1 cellular context compared by ENCODE assay signal in genomic region chr1:154607748-154608521, GRCh38.
TF ChIP-seq lines count a peak whose summit lies in the region.

Gene ADAR (minus strand): TSS chr1:154608186. CDS start chr1:154608006, 180 bp downstream.

TF ChIP-seq in HepG2, 621 proteins besides CTCF, POLR2A, EP300 and RAD21 (continued from another document and continues in another):
- TF ChIP-seq ZNF749 (CRISPR knock-in tag; IDR thresholded peaks at IDR 0.05; ENCODE audit: borderline replicate concordance) (no peak), ZNF296 (CRISPR knock-in tag; conservative IDR thresholded peaks at IDR 0.05) (no peak; the same call in 1 of the 2 replicates), MIER3 (CRISPR knock-in tag; IDR thresholded peaks at IDR 0.05; ENCODE audit: borderline replicate concordance) (no peak), HOXD1 (CRISPR knock-in tag; IDR thresholded peaks at IDR 0.05) (no peak), ZSCAN31 (CRISPR knock-in tag; IDR thresholded peaks at IDR 0.05; ENCODE audit: low read depth) (peak; percentile 51), MAFK (conservative IDR thresholded peaks at IDR 0.05 in 1 of 2, IDR thresholded peaks at IDR 0.05 in 1 of 2; ENCODE audit: low read length in 2 of 2) (no peak), KAT2B (IDR thresholded peaks at IDR 0.05; ENCODE audit: borderline replicate concordance, low read depth, low read length) (no peak), RARG (CRISPR knock-in tag; IDR thresholded peaks at IDR 0.05; ENCODE audit: low read depth) (no peak), PTBP1 (IDR thresholded peaks at IDR 0.05; ENCODE audit: low read depth, low read length, poor library complexity, severe bottlenecking) (no peak), ZNF652 (CRISPR knock-in tag; IDR thresholded peaks at IDR 0.05; ENCODE audit: borderline replicate concordance, low read depth) (no peak), ZMYM3 (CRISPR knock-in tag; IDR thresholded peaks at IDR 0.05) (0 out of 2 replicates have a peak, but pooled peaks have one; percentile 1), FOXO1 (CRISPR knock-in tag; IDR thresholded peaks at IDR 0.05) (no peak; the same call in 1 of the 2 replicates), HNF4A (CRISPR knock-in tag; IDR thresholded peaks at IDR 0.05) (peak; percentile 53), CERS6 (CRISPR knock-in tag; IDR thresholded peaks at IDR 0.05) (no peak), RERE (CRISPR knock-in tag; IDR thresholded peaks at IDR 0.05; ENCODE audit: low read depth) (0 out of 2 replicates have a peak, but pooled peaks have one; percentile 29), ZFP82 (CRISPR knock-in tag; IDR thresholded peaks at IDR 0.05; ENCODE audit: borderline replicate concordance) (no peak), KLF16 (CRISPR knock-in tag; IDR thresholded peaks at IDR 0.05) (no peak), ZNF510 (CRISPR knock-in tag; IDR thresholded peaks at IDR 0.05; ENCODE audit: low read depth) (no peak), PHF8 (CRISPR knock-in tag; IDR thresholded peaks at IDR 0.05) (peak; percentile 64), ZNF251 (CRISPR knock-in tag; IDR thresholded peaks at IDR 0.05) (0 out of 2 replicates have a peak, but pooled peaks have one; percentile 54), ZNF614 (CRISPR knock-in tag; IDR thresholded peaks at IDR 0.05; ENCODE audit: borderline replicate concordance) (no peak), BORCS8-MEF2B (CRISPR knock-in tag; IDR thresholded peaks at IDR 0.05) (0 out of 2 replicates have a peak, but pooled peaks have one; percentile 15), ZBTB1 (CRISPR knock-in tag; IDR thresholded peaks at IDR 0.05; ENCODE audit: borderline replicate concordance) (no peak), IRF1 (CRISPR knock-in tag; IDR thresholded peaks at IDR 0.05; ENCODE audit: low read depth) (peak; percentile 99), ARNT (IDR thresholded peaks at IDR 0.05) (no peak), MBD4 (IDR thresholded peaks at IDR 0.05; ENCODE audit: borderline replicate concordance, low read length) (no peak), ZNF281 (CRISPR knock-in tag; IDR thresholded peaks at IDR 0.05; ENCODE audit: borderline replicate concordance) (no peak), ZHX2 (IDR thresholded peaks at IDR 0.05; ENCODE audit: low read depth) (no peak), ZHX2 (CRISPR knock-in tag; IDR thresholded peaks at IDR 0.05; ENCODE audit: borderline replicate concordance) (no peak), ZNF761 (CRISPR knock-in tag; conservative IDR thresholded peaks at IDR 0.05) (no peak), KDM2A (CRISPR knock-in tag; IDR thresholded peaks at IDR 0.05; ENCODE audit: borderline replicate concordance, low read depth) (no peak; the same call in 1 of the 2 replicates), HIC2 (CRISPR knock-in tag; IDR thresholded peaks at IDR 0.05; ENCODE audit: low read depth) (no peak), RFX5 (IDR thresholded peaks at IDR 0.05; ENCODE audit: low read depth, low read length) (no peak), MYNN (CRISPR knock-in tag; IDR thresholded peaks at IDR 0.05; ENCODE audit: low read depth) (no peak), SKIL (CRISPR knock-in tag; IDR thresholded peaks at IDR 0.05; ENCODE audit: borderline replicate concordance) (no peak)
